17 cellular contexts compared by ENCODE assay signal in genomic region chr10:70368774-70369482, GRCh38.
"Had no signal": no experiment of that assay in that cellular context is flagged by ENCODE, and none has a peak within 500 bp of the region (broad histone marks: within the 10 kb centered on the region; RNA-seq: fewer than 3 reads in every experiment).

No MANE protein-coding gene starts in this region.

- H3K27ac Mint-ChIP-seq: activated T-cell treated with anti-CD3 and anti-CD28 coated beads, Interleukin-2, amount 50 U/mL, for 24 hours; effector memory CD8-positive, alpha-beta T cell; stimulated activated effector memory CD8-positive, alpha-beta T cell treated with anti-CD3 and anti-CD28 coated beads, Interleukin-12 subunit alpha, Interleukin-12 subunit beta, amount 100 ng/mL, for 72 hours had no signal

- H3K27ac ChIP-seq: body of pancreas, hepatocyte, tibial nerve had no signal

- H3K36me3 Mint-ChIP-seq: activated naive CD4-positive, alpha-beta T cell treated with anti-CD3 and anti-CD28 coated beads, Interleukin-2, amount 50 U/mL, for 72 hours; stimulated activated effector memory CD8-positive, alpha-beta T cell treated with anti-CD3 and anti-CD28 coated beads, Interleukin-12 subunit alpha, Interleukin-12 subunit beta, amount 100 ng/mL, for 72 hours had no signal

- ATAC-seq: activated CD4-positive, CD25-positive, alpha-beta regulatory T cell treated with anti-CD3 and anti-CD28 coated beads, Interleukin-2, amount 50 U/mL, for 24 hours; activated naive CD4-positive, alpha-beta T cell treated with anti-CD3 and anti-CD28 coated beads, Interleukin-2, amount 50 U/mL, for 72 hours; body of pancreas; effector memory CD8-positive, alpha-beta T cell; stimulated activated effector memory CD8-positive, alpha-beta T cell treated with anti-CD3 and anti-CD28 coated beads, Interleukin-12 subunit alpha, Interleukin-12 subunit beta, amount 100 ng/mL, for 72 hours had no signal

- H3K4me2 ChIP-seq: hepatocyte had no signal

- FAIRE-seq: small intestine had no signal

- H3K9me3 Mint-ChIP-seq: activated naive CD4-positive, alpha-beta T cell treated with anti-CD3 and anti-CD28 coated beads, Interleukin-2, amount 50 U/mL, for 72 hours; activated T-cell treated with anti-CD3 and anti-CD28 coated beads, Interleukin-2, amount 50 U/mL, for 24 hours; central memory CD8-positive, alpha-beta T cell; effector memory CD8-positive, alpha-beta T cell; nephron; stimulated activated effector memory CD8-positive, alpha-beta T cell treated with anti-CD3 and anti-CD28 coated beads, Interleukin-12 subunit alpha, Interleukin-12 subunit beta, amount 100 ng/mL, for 72 hours had no signal

- H3K4me3 ChIP-seq: body of pancreas, hepatocyte, tibial nerve had no signal

- DNase-seq: activated CD4-positive, alpha-beta T cell treated with anti-CD3 and anti-CD28 coated beads, Interleukin-2, amount 50 U/mL, for 4 hours; activated effector memory CD4-positive, alpha-beta T cell treated with Interleukin-2 at 50 U/mL for 16 hours; activated T-cell treated with anti-CD3 and anti-CD28 coated beads, Interleukin-2, amount 50 U/mL, for 24 hours; amniotic stem cell; body of pancreas; effector memory CD8-positive, alpha-beta T cell; mammary epithelial cell; retina; small intestine; T-helper 2 cell had no signal

- H3K79me2 ChIP-seq: hepatocyte had no signal

- H3K9me3 ChIP-seq: body of pancreas, tibial nerve had no signal

- H3K27me3 ChIP-seq: body of pancreas, hepatocyte, tibial nerve had no signal

- H3K4me3 Mint-ChIP-seq: activated T-cell treated with anti-CD3 and anti-CD28 coated beads, Interleukin-2, amount 50 U/mL, for 24 hours; central memory CD8-positive, alpha-beta T cell; effector memory CD8-positive, alpha-beta T cell; nephron; stimulated activated effector memory CD8-positive, alpha-beta T cell treated with anti-CD3 and anti-CD28 coated beads, Interleukin-12 subunit alpha, Interleukin-12 subunit beta, amount 100 ng/mL, for 72 hours had no signal

- H3K27me3 Mint-ChIP-seq: activated T-cell treated with anti-CD3 and anti-CD28 coated beads, Interleukin-2, amount 50 U/mL, for 24 hours; central memory CD8-positive, alpha-beta T cell; effector memory CD8-positive, alpha-beta T cell had no signal

- H2AFZ ChIP-seq: hepatocyte had no signal
